4 cellular contexts compared by ENCODE assay signal in genomic region chr10:13276146-13276545, GRCh38. TPM values are rescaled to one million over a fixed set of nuclear protein-coding genes. Genes with fewer than 3 reads are reported as not detected.
"Had no signal": no experiment of that assay in that cellular context is flagged by ENCODE, and none has a peak within 500 bp of the region (broad histone marks: within the 10 kb centered on the region; RNA-seq: fewer than 3 reads in every experiment).

No MANE protein-coding gene starts in this region.

RNA-seq across cellular contexts. Expression of gene UCMA, which starts 42.0 kb away (rescaled TPM):
- total RNA-seq: LHCN-M2, M059J, MCF 10A, NCI-H460 had no signal
